17 cellular contexts compared by ENCODE assay signal in the genomic region with DNA sequence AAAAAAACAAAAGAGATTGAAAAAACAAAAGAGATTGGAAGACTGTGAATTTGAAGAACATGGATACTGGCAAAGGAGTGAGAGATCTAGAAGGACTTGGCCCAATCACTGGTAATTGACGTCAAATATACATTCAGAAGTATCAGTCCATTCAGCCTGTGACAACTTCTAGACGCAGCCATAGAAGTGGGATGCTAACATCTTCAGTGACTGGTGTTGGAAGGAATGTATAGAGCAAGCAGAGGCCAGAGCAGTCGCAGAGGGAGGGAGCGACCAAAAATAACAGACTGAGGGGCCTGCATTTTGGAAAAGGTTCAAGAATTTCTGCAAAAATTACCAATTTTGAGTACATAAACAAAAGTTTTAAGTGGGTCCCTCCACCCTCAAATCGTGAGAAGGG.
DNase-seq lines count a peak whose midpoint lies in the region; TF ChIP-seq lines count a peak whose summit lies in the region.
"Had no signal": no experiment of that assay in that cellular context is flagged by ENCODE, and none has a peak within 500 bp of the region (broad histone marks: within the 10 kb centered on the region; RNA-seq: fewer than 3 reads in every experiment).

No MANE protein-coding gene starts in this region.

- H3K27me3 ChIP-seq in endodermal cell (ENCODE audit: control insufficient read depth, insufficient read depth, low read length, poor library complexity, severe bottlenecking): no peaks in the 10 kb centered on the region
- H3K27me3 ChIP-seq in SJCRH30: no peaks in the 10 kb centered on the region
- H3K27me3 ChIP-seq: BLaER1 treated with 17β-estradiol and CSF1 and Interleukin-3, amounts not matched to agents 10 nM and 100 nM had no signal

- H3K27me3 Mint-ChIP-seq in osteocyte (ENCODE audit: unreplicated experiment) (no peaks in the 10 kb centered on the region), endodermal cell (ENCODE audit: insufficient read depth) (no peaks in the 10 kb centered on the region)
- H3K27me3 Mint-ChIP-seq: B cell; CD4-positive, alpha-beta T cell had no signal

- H3K9me3 ChIP-seq in endodermal cell (ENCODE audit: control insufficient read depth, low read length) (no peaks in the 10 kb centered on the region), SJCRH30 (replicated peaks) (0 out of 2 replicates have a peak, but pooled peaks cover 2% of the 10 kb centered on the region)
- H3K9me3 ChIP-seq: A549; BLaER1 treated with 17β-estradiol and CSF1 and Interleukin-3, amounts not matched to agents 10 nM and 100 nM; Caco-2 had no signal

- no peak overlapping the region for H3K27ac ChIP-seq in endodermal cell (ENCODE audit: low read depth, low read length)
- no peak overlapping the region for H3K27ac ChIP-seq in SJCRH30
- H3K27ac ChIP-seq: 22Rv1; A549; BLaER1 treated with 17β-estradiol and CSF1 and Interleukin-3, amounts not matched to agents 10 nM and 100 nM; C4-2B had no signal

- H3K36me3 ChIP-seq in endodermal cell (ENCODE audit: control insufficient read depth, insufficient read depth, low read length) (no peaks in the 10 kb centered on the region), SJCRH30 (no peaks in the 10 kb centered on the region; the same call in 1 of the 2 replicates)
- H3K36me3 ChIP-seq: BLaER1 treated with 17β-estradiol and CSF1 and Interleukin-3, amounts not matched to agents 10 nM and 100 nM had no signal

- no peaks in the 10 kb centered on the region for H3K9me3 Mint-ChIP-seq in osteocyte (ENCODE audit: unreplicated experiment)
- H3K9me3 Mint-ChIP-seq in endodermal cell: no peaks in the 10 kb centered on the region

- H3K4me1 Mint-ChIP-seq in osteocyte (ENCODE audit: unreplicated experiment) (peaks cover 25% of the 10 kb centered on the region), endodermal cell (no peaks in the 10 kb centered on the region)
- H3K4me1 Mint-ChIP-seq: B cell had no signal

- H3K4me1 ChIP-seq in endodermal cell (ENCODE audit: control insufficient read depth, insufficient read depth, low read length) (no peaks in the 10 kb centered on the region), SJCRH30 (no peaks in the 10 kb centered on the region)
- H3K4me1 ChIP-seq: A549; BLaER1 treated with 17β-estradiol and CSF1 and Interleukin-3, amounts not matched to agents 10 nM and 100 nM; Caco-2 had no signal

- H3K4me3 Mint-ChIP-seq in osteocyte (ENCODE audit: unreplicated experiment): no peak overlapping the region
- no peak overlapping the region for H3K4me3 Mint-ChIP-seq in endodermal cell
- H3K4me3 Mint-ChIP-seq: B cell; CD4-positive, alpha-beta T cell; CD8-positive, alpha-beta T cell had no signal

- WGBS in endodermal cell (ENCODE audit: insufficient coverage in 1 of 2, insufficient read length in 1 of 2), 2 experiments: 89 to 96% methylated on average over 3 to 5 of the region's 5 CpGs

- in situ Hi-C loops in astrocyte of the spinal cord (cut with HindIII; ENCODE audit: low sequenced_read_pairs): no loop called here

- TF ChIP-seq CTCF in astrocyte of the spinal cord (IDR thresholded peaks at IDR 0.05; ENCODE audit: low read depth, low read length) (no peak), choroid plexus epithelial cell (conservative IDR thresholded peaks at IDR 0.05; ENCODE audit: low read depth, low read length) (no peak), osteocyte (IDR thresholded peaks at IDR 0.05) (no peak), endodermal cell (conservative IDR thresholded peaks at IDR 0.05) (no peak)

- peak overlapping the region; percentile 75 for H3K27ac Mint-ChIP-seq in osteocyte (ENCODE audit: unreplicated experiment)
- no peak overlapping the region for H3K27ac Mint-ChIP-seq in endodermal cell
- H3K27ac Mint-ChIP-seq: B cell; CD4-positive, alpha-beta T cell; CD8-positive, alpha-beta T cell had no signal

- H3K4me3 ChIP-seq in astrocyte of the spinal cord (ENCODE audit: low read depth, low read length): no peak overlapping the region
- no peak overlapping the region for H3K4me3 ChIP-seq in choroid plexus epithelial cell (ENCODE audit: low read depth, low read length)
- H3K4me3 ChIP-seq in endodermal cell (ENCODE audit: low read length): no peak overlapping the region
- H3K4me3 ChIP-seq in SJCRH30: no peak overlapping the region
- H3K4me3 ChIP-seq: A549; BLaER1 treated with 17β-estradiol and CSF1 and Interleukin-3, amounts not matched to agents 10 nM and 100 nM had no signal

- H3K36me3 Mint-ChIP-seq in osteocyte (ENCODE audit: unreplicated experiment) (no peaks in the 10 kb centered on the region), endodermal cell (ENCODE audit: low read depth) (no peaks in the 10 kb centered on the region)
- H3K36me3 Mint-ChIP-seq: CD8-positive, alpha-beta T cell had no signal

- DNase-seq in astrocyte of the spinal cord (ENCODE audit: low read depth, low spot score) (peak; percentile 7), choroid plexus epithelial cell (ENCODE audit: low read depth) (peak; percentile 74), osteocyte (ENCODE audit: extremely low spot score, unreplicated experiment) (no peak), endodermal cell (no peak), SJCRH30 (no peak)
- DNase-seq: AML-193; Caco-2; Calu3; CD4-positive, alpha-beta T cell; CD8-positive, alpha-beta T cell; DMS79 treated with DMSO at 0.1 percent for 48 hours; GF-D8 had no signal

- H3K9ac ChIP-seq in endodermal cell (ENCODE audit: extremely low read depth, low read length, poor library complexity, severe bottlenecking): no peak overlapping the region
- H3K9ac ChIP-seq: BLaER1 treated with 17β-estradiol and CSF1 and Interleukin-3, amounts not matched to agents 10 nM and 100 nM had no signal

Comparison
In these comparisons a context has a peak if more than half of its experiments do, and no peak if none do; other contexts are left out.
1. DNase-seq: peak in astrocyte of the spinal cord (single experiment) and choroid plexus epithelial cell (single experiment); none in osteocyte (single experiment), endodermal cell (single experiment) and SJCRH30 (0 of 2).